Comparison of ENCODE assay signal across 28 cellular contexts in the genomic region with DNA sequence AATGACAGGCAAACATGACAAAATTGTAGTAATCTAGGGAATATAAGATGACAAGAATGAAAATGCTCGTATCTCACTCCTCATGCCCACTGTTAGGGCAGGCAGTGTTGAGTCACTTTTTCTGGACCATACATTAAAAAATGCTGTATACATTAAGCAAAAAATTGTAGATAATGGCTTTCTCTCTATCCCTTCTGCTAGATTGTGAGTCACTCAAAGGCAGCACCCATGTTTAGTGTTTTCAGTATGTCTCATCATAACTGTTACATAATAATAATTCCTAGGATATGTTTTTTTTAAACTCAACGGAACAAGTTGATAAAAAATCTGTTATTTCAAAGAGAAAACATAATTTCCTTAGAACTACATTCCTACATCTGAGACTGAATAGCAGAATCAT.
A peak's percentile ranks its signal among the peaks of the same experiment; 100 is the strongest.
DNase-seq lines count a peak whose midpoint lies in the region; ATAC-seq and TF ChIP-seq lines count a peak whose summit lies in the region.
"Had no signal": no experiment of that assay in that cellular context is flagged by ENCODE, and none has a peak within 500 bp of the region (broad histone marks: within the 10 kb centered on the region; RNA-seq: fewer than 3 reads in every experiment).

No MANE protein-coding gene starts in this region.

- DNase-seq in AG10803 (ENCODE audit: low read depth): peak; percentile 10
- peak; percentile 28 for DNase-seq in LHCN-M2 (ENCODE audit: low read depth)
- peak; percentile 13 to 69 for DNase-seq in cardiac fibroblast (ENCODE audit: low read depth in 2 of 2)
- DNase-seq in hepatic stellate cell (ENCODE audit: low spot score): peak; percentile 10
- DNase-seq in H7: no peak
- DNase-seq in DMS 273 (lab: John Stamatoyannopoulos, UW; ENCODE audit: unreplicated experiment): no peak
- DNase-seq in activated effector memory CD4-positive, alpha-beta T cell treated with Interleukin-2 at 50 U/mL for 16 hours: no peak
- DNase-seq: 8988T; activated CD4-positive, alpha-beta T cell treated with anti-CD3 and anti-CD28 coated beads, Interleukin-2, amount 50 U/mL, for 1 hour; activated gamma-delta T cell treated with Interleukin-2 at 50 U/mL for 16 hours; activated T-cell treated with anti-CD3 and anti-CD28 coated beads, Interleukin-2, amount 50 U/mL, for 24 hours; Caco-2; DMS79; dorsolateral prefrontal cortex; esophagus squamous epithelium; islet precursor cell; left lung; NCI-H446 treated with DMSO at 0.1 percent for 48 hours; NCI-H82; pancreas; retina; SJCRH30; stimulated activated CD4-positive, alpha-beta T cell treated with anti-CD3 and anti-CD28 coated beads, Interleukin-1b, Interleukin-23, amount 100 ng/mL, for 48 hours; stimulated activated naive CD4-positive, alpha-beta T cell treated with Interleukin-2 at 50 U/mL for 16 hours; T-cell; upper lobe of right lung had no signal

- TF ChIP-seq CTCF in AG10803 (conservative IDR thresholded peaks at IDR 0.05; ENCODE audit: low read length) (no peak), cardiac fibroblast (IDR thresholded peaks at IDR 0.05; ENCODE audit: low read depth, low read length) (no peak)

- H3K27me3 ChIP-seq in H7 (ENCODE audit: control insufficient read depth, insufficient read depth, low read length): no peaks in the 10 kb centered on the region
- H3K27me3 ChIP-seq: esophagus squamous epithelium, left lung, SJCRH30, suprapubic skin, upper lobe of right lung had no signal

- ATAC-seq in HG03432 (IDR thresholded peaks at IDR 0.05; ENCODE audit: unreplicated experiment): no peak
- ATAC-seq: left lung, pancreas, T-cell, upper lobe of right lung had no signal

- H3K36me3 ChIP-seq in H7 (replicated peaks; ENCODE audit: control insufficient read depth, insufficient read depth, low read length): no peaks in the 10 kb centered on the region
- H3K36me3 ChIP-seq: esophagus squamous epithelium, left lung, pancreas, SJCRH30, suprapubic skin, upper lobe of right lung had no signal

- no peak overlapping the region for H3K4me3 ChIP-seq in AG10803 (ENCODE audit: low read length)
- H3K4me3 ChIP-seq in cardiac fibroblast (replicated peaks in 1 of 2; ENCODE audit: low read depth in 2 of 2, low read length in 2 of 2): no peak overlapping the region
- H3K4me3 ChIP-seq in H7 (ENCODE audit: insufficient read depth, low read depth, low read length): no peak overlapping the region
- H3K4me3 ChIP-seq: dorsolateral prefrontal cortex, esophagus squamous epithelium, left lung, pancreas, SJCRH30, suprapubic skin, upper lobe of right lung had no signal

Comparison
In these comparisons a context has a peak if more than half of its experiments do, and no peak if none do; other contexts are left out.
1. DNase-seq: peak in AG10803 (single experiment), LHCN-M2 (single experiment), cardiac fibroblast (2 of 2) and hepatic stellate cell (single experiment); none in H7 (single experiment), DMS 273 (single experiment) and activated effector memory CD4-positive, alpha-beta T cell treated with Interleukin-2 at 50 U/mL for 16 hours (single experiment).